In the genomic region with DNA sequence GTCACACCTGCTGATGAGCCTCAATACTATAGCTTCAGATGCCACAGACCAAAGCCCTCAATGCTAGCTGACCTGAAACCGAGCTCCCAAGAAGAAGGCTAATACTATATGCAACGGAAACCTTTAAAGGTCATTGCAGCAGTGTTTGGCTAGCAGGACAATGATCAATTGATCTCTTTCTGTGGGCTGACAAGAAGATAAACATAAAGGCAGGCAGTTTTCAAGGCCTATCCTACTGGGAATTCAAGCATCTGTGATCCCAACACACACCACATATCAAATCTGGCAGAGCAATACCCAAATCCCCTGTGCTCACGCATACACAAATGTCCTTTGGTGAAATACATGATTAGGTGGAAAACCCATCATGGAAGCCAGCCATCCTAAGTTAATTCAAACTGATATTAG, we compare ENCODE assay signal across 1 cellular context.
A peak's percentile ranks its signal among the peaks of the same experiment; 100 is the strongest.
TF ChIP-seq lines count a peak whose summit lies in the region.

No MANE protein-coding gene starts in this region.

TF ChIP-seq in HepG2, 621 proteins besides CTCF, POLR2A, EP300 and RAD21 (continued from another document and continues in another):
- TF ChIP-seq TAF15 (IDR thresholded peaks at IDR 0.05; ENCODE audit: low read depth, low read length, poor library complexity, severe bottlenecking) = no peak
- no peak for TF ChIP-seq SMC3 (IDR thresholded peaks at IDR 0.05; ENCODE audit: low read length)
- TF ChIP-seq SSRP1 (CRISPR knock-in tag; IDR thresholded peaks at IDR 0.05) = 0 out of 2 replicates have a peak, but pooled peaks have one; percentile 58
- TF ChIP-seq SMARCE1 (IDR thresholded peaks at IDR 0.05; ENCODE audit: borderline replicate concordance) = no peak
- TF ChIP-seq CREB3 (CRISPR knock-in tag; IDR thresholded peaks at IDR 0.05) = no peak
- TF ChIP-seq TEAD2 (CRISPR knock-in tag; IDR thresholded peaks at IDR 0.05) = no peak
- TF ChIP-seq, protein P1, sequence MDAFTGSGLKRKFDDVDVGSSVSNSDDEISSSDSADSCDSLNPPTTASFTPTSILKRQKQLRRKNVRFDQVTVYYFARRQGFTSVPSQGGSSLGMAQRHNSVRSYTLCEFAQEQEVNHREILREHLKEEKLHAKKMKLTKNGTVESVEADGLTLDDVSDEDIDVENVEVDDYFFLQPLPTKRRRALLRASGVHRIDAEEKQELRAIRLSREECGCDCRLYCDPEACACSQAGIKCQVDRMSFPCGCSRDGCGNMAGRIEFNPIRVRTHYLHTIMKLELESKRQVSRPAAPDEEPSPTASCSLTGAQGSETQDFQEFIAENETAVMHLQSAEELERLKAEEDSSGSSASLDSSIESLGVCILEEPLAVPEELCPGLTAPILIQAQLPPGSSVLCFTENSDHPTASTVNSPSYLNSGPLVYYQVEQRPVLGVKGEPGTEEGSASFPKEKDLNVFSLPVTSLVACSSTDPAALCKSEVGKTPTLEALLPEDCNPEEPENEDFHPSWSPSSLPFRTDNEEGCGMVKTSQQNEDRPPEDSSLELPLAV (CRISPR knock-in tag; conservative IDR thresholded peaks at IDR 0.05; ENCODE audit: low read depth) = no peak
- peak; percentile 67; the same call in 1 of the 2 replicates for TF ChIP-seq NR2C2 (CRISPR knock-in tag; IDR thresholded peaks at IDR 0.05; ENCODE audit: borderline replicate concordance)
- TF ChIP-seq KDM4B (CRISPR knock-in tag; IDR thresholded peaks at IDR 0.05) = no peak
- TF ChIP-seq JUNB (CRISPR knock-in tag; IDR thresholded peaks at IDR 0.05; ENCODE audit: borderline replicate concordance) = no peak
- 0 out of 2 replicates have a peak, but pooled peaks have one; percentile 63 for TF ChIP-seq ZHX1 (CRISPR knock-in tag; IDR thresholded peaks at IDR 0.05; ENCODE audit: low read depth)
- TF ChIP-seq ZMAT3 (CRISPR knock-in tag; conservative IDR thresholded peaks at IDR 0.05) = no peak
- no peak for TF ChIP-seq BRD4 (CRISPR knock-in tag; IDR thresholded peaks at IDR 0.05)
- TF ChIP-seq ESRRA (CRISPR knock-in tag; IDR thresholded peaks at IDR 0.05; ENCODE audit: low read depth) = peak; percentile 52; the same call in 1 of the 2 replicates
- 0 out of 2 replicates have a peak, but pooled peaks have one; percentile 28 for TF ChIP-seq ZNF205 (CRISPR knock-in tag; IDR thresholded peaks at IDR 0.05)
- TF ChIP-seq, protein P2, sequence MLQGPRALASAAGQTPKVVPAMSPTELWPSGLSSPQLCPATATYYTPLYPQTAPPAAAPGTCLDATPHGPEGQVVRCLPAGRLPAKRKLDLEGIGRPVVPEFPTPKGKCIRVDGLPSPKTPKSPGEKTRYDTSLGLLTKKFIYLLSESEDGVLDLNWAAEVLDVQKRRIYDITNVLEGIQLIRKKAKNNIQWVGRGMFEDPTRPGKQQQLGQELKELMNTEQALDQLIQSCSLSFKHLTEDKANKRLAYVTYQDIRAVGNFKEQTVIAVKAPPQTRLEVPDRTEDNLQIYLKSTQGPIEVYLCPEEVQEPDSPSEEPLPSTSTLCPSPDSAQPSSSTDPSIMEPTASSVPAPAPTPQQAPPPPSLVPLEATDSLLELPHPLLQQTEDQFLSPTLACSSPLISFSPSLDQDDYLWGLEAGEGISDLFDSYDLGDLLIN (CRISPR knock-in tag; IDR thresholded peaks at IDR 0.05; ENCODE audit: borderline replicate concordance) = no peak
- no peak for TF ChIP-seq ZNF251 (CRISPR knock-in tag; IDR thresholded peaks at IDR 0.05)
- TF ChIP-seq ZNF567 (CRISPR knock-in tag; IDR thresholded peaks at IDR 0.05; ENCODE audit: borderline replicate concordance) = no peak
- TF ChIP-seq KMT2A (CRISPR knock-in tag; IDR thresholded peaks at IDR 0.05) = peak; percentile 59; the same call in 1 of the 2 replicates
- TF ChIP-seq SOX6 (IDR thresholded peaks at IDR 0.05) = no peak
- peak; percentile 97 for TF ChIP-seq SOX6 (CRISPR knock-in tag; IDR thresholded peaks at IDR 0.05)
- no peak for TF ChIP-seq ZMYM3 (CRISPR knock-in tag; IDR thresholded peaks at IDR 0.05)
- TF ChIP-seq ZFP1 (CRISPR knock-in tag; IDR thresholded peaks at IDR 0.05) = no peak
- TF ChIP-seq ZNF557 (CRISPR knock-in tag; IDR thresholded peaks at IDR 0.05) = no peak
- TF ChIP-seq ZMYM4 (CRISPR knock-in tag; IDR thresholded peaks at IDR 0.05) = peak; percentile 82
- no peak for TF ChIP-seq HNRNPH1 (optimal IDR thresholded peaks at IDR 0.05; ENCODE audit: low read depth, low read length)
- no peak for TF ChIP-seq CC2D1A (CRISPR knock-in tag; IDR thresholded peaks at IDR 0.05)
- no peak for TF ChIP-seq ZNF318 (CRISPR knock-in tag; IDR thresholded peaks at IDR 0.05)
- no peak for TF ChIP-seq XRCC5 (optimal IDR thresholded peaks at IDR 0.05; ENCODE audit: low read length)
- no peak for TF ChIP-seq ZBTB7A (CRISPR knock-in tag; IDR thresholded peaks at IDR 0.05)
- no peak for TF ChIP-seq HNRNPL (IDR thresholded peaks at IDR 0.05; ENCODE audit: low read depth, low read length)
- TF ChIP-seq, protein P3, sequence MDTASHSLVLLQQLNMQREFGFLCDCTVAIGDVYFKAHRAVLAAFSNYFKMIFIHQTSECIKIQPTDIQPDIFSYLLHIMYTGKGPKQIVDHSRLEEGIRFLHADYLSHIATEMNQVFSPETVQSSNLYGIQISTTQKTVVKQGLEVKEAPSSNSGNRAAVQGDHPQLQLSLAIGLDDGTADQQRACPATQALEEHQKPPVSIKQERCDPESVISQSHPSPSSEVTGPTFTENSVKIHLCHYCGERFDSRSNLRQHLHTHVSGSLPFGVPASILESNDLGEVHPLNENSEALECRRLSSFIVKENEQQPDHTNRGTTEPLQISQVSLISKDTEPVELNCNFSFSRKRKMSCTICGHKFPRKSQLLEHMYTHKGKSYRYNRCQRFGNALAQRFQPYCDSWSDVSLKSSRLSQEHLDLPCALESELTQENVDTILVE (CRISPR knock-in tag; IDR thresholded peaks at IDR 0.05) = no peak; the same call in 1 of the 2 replicates
- TF ChIP-seq MEIS2 (CRISPR knock-in tag; IDR thresholded peaks at IDR 0.05) = peak; percentile 86
- no peak for TF ChIP-seq ZNF543 (CRISPR knock-in tag; IDR thresholded peaks at IDR 0.05)
- TF ChIP-seq MATR3 (CRISPR knock-in tag; IDR thresholded peaks at IDR 0.05) = no peak
- TF ChIP-seq, protein P4, sequence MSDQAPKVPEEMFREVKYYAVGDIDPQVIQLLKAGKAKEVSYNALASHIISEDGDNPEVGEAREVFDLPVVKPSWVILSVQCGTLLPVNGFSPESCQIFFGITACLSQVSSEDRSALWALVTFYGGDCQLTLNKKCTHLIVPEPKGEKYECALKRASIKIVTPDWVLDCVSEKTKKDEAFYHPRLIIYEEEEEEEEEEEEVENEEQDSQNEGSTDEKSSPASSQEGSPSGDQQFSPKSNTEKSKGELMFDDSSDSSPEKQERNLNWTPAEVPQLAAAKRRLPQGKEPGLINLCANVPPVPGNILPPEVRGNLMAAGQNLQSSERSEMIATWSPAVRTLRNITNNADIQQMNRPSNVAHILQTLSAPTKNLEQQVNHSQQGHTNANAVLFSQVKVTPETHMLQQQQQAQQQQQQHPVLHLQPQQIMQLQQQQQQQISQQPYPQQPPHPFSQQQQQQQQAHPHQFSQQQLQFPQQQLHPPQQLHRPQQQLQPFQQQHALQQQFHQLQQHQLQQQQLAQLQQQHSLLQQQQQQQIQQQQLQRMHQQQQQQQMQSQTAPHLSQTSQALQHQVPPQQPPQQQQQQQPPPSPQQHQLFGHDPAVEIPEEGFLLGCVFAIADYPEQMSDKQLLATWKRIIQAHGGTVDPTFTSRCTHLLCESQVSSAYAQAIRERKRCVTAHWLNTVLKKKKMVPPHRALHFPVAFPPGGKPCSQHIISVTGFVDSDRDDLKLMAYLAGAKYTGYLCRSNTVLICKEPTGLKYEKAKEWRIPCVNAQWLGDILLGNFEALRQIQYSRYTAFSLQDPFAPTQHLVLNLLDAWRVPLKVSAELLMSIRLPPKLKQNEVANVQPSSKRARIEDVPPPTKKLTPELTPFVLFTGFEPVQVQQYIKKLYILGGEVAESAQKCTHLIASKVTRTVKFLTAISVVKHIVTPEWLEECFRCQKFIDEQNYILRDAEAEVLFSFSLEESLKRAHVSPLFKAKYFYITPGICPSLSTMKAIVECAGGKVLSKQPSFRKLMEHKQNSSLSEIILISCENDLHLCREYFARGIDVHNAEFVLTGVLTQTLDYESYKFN (CRISPR knock-in tag; conservative IDR thresholded peaks at IDR 0.05) = peak; percentile 92
- no peak for TF ChIP-seq ZBTB44 (CRISPR knock-in tag; IDR thresholded peaks at IDR 0.05)
- TF ChIP-seq PAWR (CRISPR knock-in tag; IDR thresholded peaks at IDR 0.05; ENCODE audit: borderline replicate concordance) = no peak
